ENCODE assay signal across 10 cellular contexts in the genomic region with DNA sequence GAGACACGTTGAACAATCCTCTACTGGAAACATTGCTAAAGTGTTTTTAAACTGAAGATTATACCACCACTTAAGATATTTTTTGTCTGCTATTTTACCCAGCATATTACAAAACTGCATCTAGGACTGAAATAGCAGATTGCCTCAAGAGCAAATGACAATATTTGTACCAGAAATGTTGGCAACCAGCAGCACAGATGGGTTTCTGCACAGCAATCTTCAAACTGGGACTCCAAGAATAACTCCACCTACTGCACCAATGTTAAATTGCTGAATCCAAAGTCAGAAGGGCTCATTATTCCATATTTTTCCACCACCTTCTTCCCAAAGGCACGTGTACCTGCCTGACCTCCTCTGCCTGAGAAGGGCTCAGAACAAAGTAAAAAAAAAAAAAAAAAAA.
DNase-seq lines count a peak whose midpoint lies in the region; ATAC-seq and TF ChIP-seq lines count a peak whose summit lies in the region.
"Had no signal": no experiment of that assay in that cellular context is flagged by ENCODE, and none has a peak within 500 bp of the region (broad histone marks: within the 10 kb centered on the region; RNA-seq: fewer than 3 reads in every experiment).

No MANE protein-coding gene starts in this region.

- H3K27me3 ChIP-seq in ascending aorta (no peaks in the 10 kb centered on the region), right lobe of liver (no peaks in the 10 kb centered on the region), upper lobe of left lung (no peaks in the 10 kb centered on the region)

- intact Hi-C loops in Right ventricle myocardium superior (cut with DNase I) (loop anchor here (10.0 kb wide), 1 partner anchor 78 kb away; a partner anchor contains a TSS), cardiac septum (cut with DNase I) (loop anchor here (5.0 kb wide), 2 partner anchors 80 to 105 kb away; a partner anchor contains a TSS), ascending aorta (cut with DNase I) (no loop called here), right lobe of liver (cut with DNase I) (no loop called here)

- TF ChIP-seq POLR2A in right lobe of liver (IDR thresholded peaks at IDR 0.05) (no peak), upper lobe of left lung (IDR thresholded peaks at IDR 0.05) (no peak)

- DNase-seq in Right ventricle myocardium superior (no peak), cardiac septum (ENCODE audit: low spot score) (no peak), ascending aorta (ENCODE audit: low spot score in 2 of 2) (no peak), right lobe of liver (no peak), upper lobe of left lung (no peak), GDM1 (lab: John Stamatoyannopoulos, UW) (no peak), NCI-H2081 treated with DMSO at 0.1 percent for 48 hours (lab: John Stamatoyannopoulos, UW) (no peak)
- DNase-seq: endodermal cell had no signal

- H3K4me3 ChIP-seq in ascending aorta (no peak overlapping the region), right lobe of liver (no peak overlapping the region), upper lobe of left lung (no peak overlapping the region)

- H3K4me1 ChIP-seq in ascending aorta (peaks cover 15 to 32% of the 10 kb centered on the region in 2 donors), right lobe of liver (peaks cover 0 to 53% (median 20%) of the 10 kb centered on the region in 4 donors), upper lobe of left lung (peaks cover 47 to 70% (median 60%) of the 10 kb centered on the region in 4 donors)

- H3K27ac ChIP-seq in ascending aorta (peak overlapping the region; percentile 18 to 23), right lobe of liver (peak overlapping the region in 1 of 3 donors; percentile 26), upper lobe of left lung (peak overlapping the region in 3 of 4 donors; percentile 2 to 22 (median 4))

- no peak for TF ChIP-seq EP300 in upper lobe of left lung (IDR thresholded peaks at IDR 0.05)

- H3K9me3 ChIP-seq in ascending aorta = peaks cover 6 to 19% of the 10 kb centered on the region in 2 donors
- peaks cover 0 to 5% (median 0%) of the 10 kb centered on the region in 4 donors for H3K9me3 ChIP-seq in right lobe of liver
- H3K9me3 ChIP-seq in upper lobe of left lung = peaks cover 0 to 11% (median 0%) of the 10 kb centered on the region in 4 donors

- ATAC-seq in Right ventricle myocardium superior (ENCODE audit: poor library complexity) = peak; percentile 48
- ATAC-seq in right lobe of liver = peak; percentile 48 to 73 (median 52)
- ATAC-seq in upper lobe of left lung (ENCODE audit: low FRiP score in 2 of 2) = no peak
- ATAC-seq in HG03045 (IDR thresholded peaks at IDR 0.05; ENCODE audit: unreplicated experiment) = no peak
- ATAC-seq: Panc1 had no signal

- no peak for TF ChIP-seq CTCF in ascending aorta (IDR thresholded peaks at IDR 0.05)
- TF ChIP-seq CTCF in right lobe of liver (IDR thresholded peaks at IDR 0.05) = peak in 2 of 4 donors; percentile 15 to 26
- TF ChIP-seq CTCF in upper lobe of left lung (IDR thresholded peaks at IDR 0.05) = no peak

- 23% methylated on average over 2 of the region's 2 CpGs for WGBS in right lobe of liver (ENCODE audit: insufficient coverage, low coverage, low lambda C conversion rate, missing lambda C conversion rate)
- WGBS in upper lobe of left lung, 2 donors = 39 to 56% methylated on average over 2 of the region's 2 CpGs

- H3K36me3 ChIP-seq in ascending aorta (no peaks in the 10 kb centered on the region), right lobe of liver (no peaks in the 10 kb centered on the region), upper lobe of left lung (no peaks in the 10 kb centered on the region)

Comparison
In these comparisons a context has a peak if more than half of its experiments do, and no peak if none do; other contexts are left out.
1. ATAC-seq: peak in Right ventricle myocardium superior (single experiment) and right lobe of liver (4 of 4); none in upper lobe of left lung (0 of 2) and HG03045 (single experiment).
2. intact Hi-C loops: an anchor here in Right ventricle myocardium superior (10.0 kb wide) and cardiac septum (5.0 kb wide); none called in ascending aorta and right lobe of liver.